Comparison of ENCODE assay signal across 9 cellular contexts in the genomic region with DNA sequence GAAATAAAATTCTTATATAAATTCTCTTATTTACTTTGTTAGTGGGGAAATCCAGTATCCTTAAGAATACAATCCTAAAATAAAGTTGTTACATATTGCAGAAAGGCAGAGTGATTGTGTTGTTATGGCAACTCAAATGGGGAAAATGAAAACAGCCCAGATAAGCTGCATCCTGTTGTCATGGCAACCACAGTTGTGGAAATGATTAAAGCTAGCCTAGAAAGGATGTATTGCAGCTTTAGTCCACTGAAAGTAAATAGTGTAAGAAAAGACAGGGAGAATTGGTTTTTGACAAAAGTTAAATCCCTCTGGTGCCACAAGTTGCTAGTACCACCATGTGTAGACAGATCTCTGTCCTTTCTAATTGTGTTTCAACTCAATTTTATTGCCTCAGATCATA. TPM values are rescaled to one million over a fixed set of nuclear protein-coding genes. Genes with fewer than 3 reads are reported as not detected.
DNase-seq lines count a peak whose midpoint lies in the region; ATAC-seq and TF ChIP-seq lines count a peak whose summit lies in the region.
"Had no signal": no experiment of that assay in that cellular context is flagged by ENCODE, and none has a peak within 500 bp of the region (broad histone marks: within the 10 kb centered on the region; RNA-seq: fewer than 3 reads in every experiment).

No MANE protein-coding gene starts in this region.

- no peak overlapping the region for H3K27ac ChIP-seq in sigmoid colon

- TF ChIP-seq CTCF in astrocyte of the spinal cord (IDR thresholded peaks at IDR 0.05; ENCODE audit: low read depth, low read length) (no peak), sigmoid colon (IDR thresholded peaks at IDR 0.05) (no peak)

- H3K4me1 ChIP-seq in sigmoid colon, result peaks cover 0 to 4% (median 0%) of the 10 kb centered on the region in 4 donors

- H3K4me1 Mint-ChIP-seq in T-helper 2 cell treated with Interferon-gamma antibody and Interleukin-4, amounts not matched to agents 5 μg/mL and 100 μg/mL, for 36 hours (ENCODE audit: low read depth), result peaks cover 2% of the 10 kb centered on the region

- no peaks in the 10 kb centered on the region for H3K36me3 ChIP-seq in sigmoid colon

- DNase-seq in T-helper 2 cell (peak in 3 of 5 experiments; percentile 28 to 72 (median 38)), KBM-7 (peak; percentile 41), astrocyte of the spinal cord (ENCODE audit: low read depth, low spot score) (peak; percentile 63), myocyte (ENCODE audit: low read depth) (peak; percentile 48), OCI-M2 (lab: John Stamatoyannopoulos, UW; ENCODE audit: unreplicated experiment) (no peak), sigmoid colon (no peak)
- DNase-seq in T-helper 2 cell treated with Interferon-gamma antibody and Interleukin-4, amounts not matched to agents 5 μg/mL and 100 μg/mL, for 36 hours (ENCODE audit: low spot score), result no peak

- in situ Hi-C loops in KBM-7 (cut with MboI; ENCODE audit: low pct_unique_long_range_greater_than_20kb, low sequenced_read_pairs), result no loop called here
- in situ Hi-C loops in astrocyte of the spinal cord (cut with HindIII; ENCODE audit: low sequenced_read_pairs), result no loop called here

- H3K27me3 ChIP-seq in sigmoid colon, result no peaks in the 10 kb centered on the region

- no peaks in the 10 kb centered on the region for H3K36me3 Mint-ChIP-seq in T-helper 2 cell treated with Interferon-gamma antibody and Interleukin-4, amounts not matched to agents 5 μg/mL and 100 μg/mL, for 36 hours (ENCODE audit: low read depth)
- H3K36me3 Mint-ChIP-seq: activated naive CD4-positive, alpha-beta T cell treated with anti-CD3 and anti-CD28 coated beads, Interleukin-2, amount 50 U/mL, for 72 hours had no signal

- H3K9me3 Mint-ChIP-seq in T-helper 2 cell treated with Interferon-gamma antibody and Interleukin-4, amounts not matched to agents 5 μg/mL and 100 μg/mL, for 36 hours, result no peaks in the 10 kb centered on the region
- H3K9me3 Mint-ChIP-seq: activated naive CD4-positive, alpha-beta T cell treated with anti-CD3 and anti-CD28 coated beads, Interleukin-2, amount 50 U/mL, for 72 hours had no signal

- no peak overlapping the region for H3K4me3 Mint-ChIP-seq in T-helper 2 cell treated with Interferon-gamma antibody and Interleukin-4, amounts not matched to agents 5 μg/mL and 100 μg/mL, for 36 hours

- H3K27me3 Mint-ChIP-seq in T-helper 2 cell treated with Interferon-gamma antibody and Interleukin-4, amounts not matched to agents 5 μg/mL and 100 μg/mL, for 36 hours (ENCODE audit: low read depth), result no peaks in the 10 kb centered on the region

- H3K4me3 ChIP-seq in astrocyte of the spinal cord (ENCODE audit: low read depth, low read length), result no peak overlapping the region
- no peak overlapping the region for H3K4me3 ChIP-seq in sigmoid colon

- no peak for ATAC-seq in GM21576 (IDR thresholded peaks at IDR 0.05; ENCODE audit: unreplicated experiment)

- TF ChIP-seq POLR2A in sigmoid colon (IDR thresholded peaks at IDR 0.05), result no peak

- no peaks in the 10 kb centered on the region for H3K9me3 ChIP-seq in sigmoid colon

- intact Hi-C loops in sigmoid colon (cut with DNase I), result no loop called here

- no peak for TF ChIP-seq EP300 in sigmoid colon (IDR thresholded peaks at IDR 0.05)

- no peak overlapping the region for H3K27ac Mint-ChIP-seq in T-helper 2 cell treated with Interferon-gamma antibody and Interleukin-4, amounts not matched to agents 5 μg/mL and 100 μg/mL, for 36 hours
- H3K27ac Mint-ChIP-seq: activated naive CD4-positive, alpha-beta T cell treated with anti-CD3 and anti-CD28 coated beads, Interleukin-2, amount 50 U/mL, for 72 hours had no signal

RNA-seq across cellular contexts. Expression of gene BTRC, which starts 43.2 kb away (rescaled TPM):
- 12.3 and 16.7 TPM in 2 replicates for total RNA-seq in myocyte
- 9.6 TPM for polyA plus RNA-seq in myocyte (2012)
- total RNA-seq in sigmoid colon, result 10 to 100 TPM in 2 of 4 donors, 1 to 10 TPM in 2; 9.4 to 32.6 (median 11.4) TPM
- polyA plus RNA-seq in sigmoid colon, result 1 to 10 TPM; 2.4 to 4.5 (median 4.2) TPM

Comparison
In these comparisons a context has a peak if more than half of its experiments do, and no peak if none do; other contexts are left out.
1. DNase-seq: peak in T-helper 2 cell (3 of 5), KBM-7 (single experiment), astrocyte of the spinal cord (single experiment) and myocyte (single experiment); none in T-helper 2 cell treated with Interferon-gamma antibody and Interleukin-4, amounts not matched to agents 5 μg/mL and 100 μg/mL, for 36 hours (single experiment), OCI-M2 (single experiment) and sigmoid colon (single experiment).